1 cellular context compared by ENCODE assay signal in genomic region chr19:48465215-48465614, GRCh38.
TF ChIP-seq lines count a peak whose summit lies in the region.

No MANE protein-coding gene starts in this region.

TF ChIP-seq in GM12878, 131 proteins besides CTCF, POLR2A, EP300 and RAD21:
- TF ChIP-seq ZNF24 (IDR thresholded peaks at IDR 0.05) (no peak), TARDBP (IDR thresholded peaks at IDR 0.05; ENCODE audit: borderline replicate concordance) (no peak), KAT2A (conservative IDR thresholded peaks at IDR 0.05; ENCODE audit: control insufficient read depth, low read depth, low read length) (no peak), GABPA (IDR thresholded peaks at IDR 0.05; ENCODE audit: low read depth) (no peak), SIN3A (IDR thresholded peaks at IDR 0.05; ENCODE audit: low read depth, low read length) (no peak), STAT3 (IDR thresholded peaks at IDR 0.05; ENCODE audit: low read depth, low read length) (no peak), STAT1 (conservative IDR thresholded peaks at IDR 0.05) (no peak), SPI1 (IDR thresholded peaks at IDR 0.05; ENCODE audit: borderline replicate concordance, insufficient read depth, low read depth, low read length) (no peak), ETV6 (conservative IDR thresholded peaks at IDR 0.05 in 1 of 2, IDR thresholded peaks at IDR 0.05 in 1 of 2; ENCODE audit: borderline replicate concordance in 1 of 2, low read depth in 1 of 2) (no peak), LARP7 (IDR thresholded peaks at IDR 0.05) (no peak), MTA2 (IDR thresholded peaks at IDR 0.05; ENCODE audit: low read depth) (peak; percentile 90), WRNIP1 (IDR thresholded peaks at IDR 0.05; ENCODE audit: borderline replicate concordance, low read depth, low read length) (no peak), TAF1 (IDR thresholded peaks at IDR 0.05; ENCODE audit: borderline replicate concordance, low read depth, low read length) (no peak), PAX5 (IDR thresholded peaks at IDR 0.05; ENCODE audit: borderline replicate concordance, low read depth, low read length) (no peak), NFIC (IDR thresholded peaks at IDR 0.05; ENCODE audit: low read depth, low read length) (no peak), SKIL (IDR thresholded peaks at IDR 0.05; ENCODE audit: low read depth, poor library complexity, severe bottlenecking) (peak; percentile 81), IRF3 (IDR thresholded peaks at IDR 0.05) (no peak), BCL3 (IDR thresholded peaks at IDR 0.05; ENCODE audit: borderline replicate concordance, insufficient read depth, low read depth, low read length, poor library complexity, severe bottlenecking) (no peak), NRF1 (conservative IDR thresholded peaks at IDR 0.05; ENCODE audit: low read depth, low read length) (no peak), SIX5 (IDR thresholded peaks at IDR 0.05; ENCODE audit: low read depth, low read length, severe bottlenecking) (no peak), JUNB (IDR thresholded peaks at IDR 0.05) (peak; percentile 35; the same call in 1 of the 2 replicates), CREB1 (IDR thresholded peaks at IDR 0.05; ENCODE audit: low read depth) (no peak), SMAD5 (IDR thresholded peaks at IDR 0.05; ENCODE audit: low read depth) (no peak), SRF (IDR thresholded peaks at IDR 0.05; ENCODE audit: low read depth in 2 of 2, low read length in 2 of 2) (no peak), ZNF622 (IDR thresholded peaks at IDR 0.05) (no peak), RFX5 (IDR thresholded peaks at IDR 0.05; ENCODE audit: low read depth, low read length) (no peak), IRF4 (IDR thresholded peaks at IDR 0.05; ENCODE audit: low read depth, low read length) (no peak), BCL11A (IDR thresholded peaks at IDR 0.05; ENCODE audit: low read depth, low read length) (peak; percentile 81; the same call in 1 of the 2 replicates), CUX1 (IDR thresholded peaks at IDR 0.05; ENCODE audit: insufficient replicate concordance, low read depth, low read length) (no peak), RUNX3 (IDR thresholded peaks at IDR 0.05; ENCODE audit: low read length) (peak; percentile 72), JUND (IDR thresholded peaks at IDR 0.05; ENCODE audit: low read depth, low read length) (no peak)
